Comparison of ENCODE assay signal across 24 cellular contexts in genomic region chr21:34947122-34947534, GRCh38.
DNase-seq lines count a peak whose midpoint lies in the region; ATAC-seq lines count a peak whose summit lies in the region.
"Had no signal": no experiment of that assay in that cellular context is flagged by ENCODE, and none has a peak within 500 bp of the region (broad histone marks: within the 10 kb centered on the region; RNA-seq: fewer than 3 reads in every experiment).

No MANE protein-coding gene starts in this region.

- ATAC-seq in stimulated activated effector memory CD8-positive, alpha-beta T cell treated with anti-CD3 and anti-CD28 coated beads, Interleukin-12 subunit alpha, Interleukin-12 subunit beta, amount 100 ng/mL, for 72 hours, result no peak
- ATAC-seq: A549, GM23338, left cardiac atrium had no signal

- peak overlapping the region; percentile 97 for H3K27ac Mint-ChIP-seq in activated T-cell treated with anti-CD3 and anti-CD28 coated beads, Interleukin-2, amount 50 U/mL, for 24 hours
- H3K27ac Mint-ChIP-seq in activated naive CD8-positive, alpha-beta T cell treated with anti-CD3 and anti-CD28 coated beads for 36 hours, result peak overlapping the region; percentile 80
- peak overlapping the region; percentile 99 for H3K27ac Mint-ChIP-seq in stimulated activated effector memory CD8-positive, alpha-beta T cell treated with anti-CD3 and anti-CD28 coated beads, Interleukin-12 subunit alpha, Interleukin-12 subunit beta, amount 100 ng/mL, for 72 hours
- H3K27ac Mint-ChIP-seq: GM23338 had no signal

- peaks cover 88% of the 10 kb centered on the region for H3K4me1 Mint-ChIP-seq in activated T-cell treated with anti-CD3 and anti-CD28 coated beads, Interleukin-2, amount 50 U/mL, for 24 hours (ENCODE audit: low read depth)
- peaks cover 75% of the 10 kb centered on the region for H3K4me1 Mint-ChIP-seq in activated naive CD8-positive, alpha-beta T cell treated with anti-CD3 and anti-CD28 coated beads for 36 hours
- peaks cover 64% of the 10 kb centered on the region for H3K4me1 Mint-ChIP-seq in stimulated activated effector memory CD8-positive, alpha-beta T cell treated with anti-CD3 and anti-CD28 coated beads, Interleukin-12 subunit alpha, Interleukin-12 subunit beta, amount 100 ng/mL, for 72 hours
- H3K4me1 Mint-ChIP-seq: GM23338 had no signal

- no peak for DNase-seq in activated T-cell treated with anti-CD3 and anti-CD28 coated beads, Interleukin-2, amount 50 U/mL, for 24 hours
- no peak for DNase-seq in activated T-cell treated with anti-CD3 and anti-CD28 coated beads, Interleukin-2, amount 50 U/mL, for 48 hours
- DNase-seq in activated naive CD8-positive, alpha-beta T cell treated with anti-CD3 and anti-CD28 coated beads for 36 hours, result no peak
- DNase-seq in stimulated activated effector memory CD8-positive, alpha-beta T cell treated with anti-CD3 and anti-CD28 coated beads, Interleukin-12 subunit alpha, Interleukin-12 subunit beta, amount 100 ng/mL, for 72 hours (ENCODE audit: low spot score in 2 of 2), result no peak
- no peak for DNase-seq in NCI-H82 (lab: John Stamatoyannopoulos, UW)
- no peak for DNase-seq in NCI-H82 treated with DMSO at 0.1 percent for 48 hours (lab: John Stamatoyannopoulos, UW; ENCODE audit: unreplicated experiment)
- DNase-seq in anterior cingulate cortex (lab: John Stamatoyannopoulos, UW), result no peak
- DNase-seq: activated CD4-positive, alpha-beta T cell treated with anti-CD3 and anti-CD28 coated beads, Interleukin-2, amount 50 U/mL, for 4 hours; aorta; CD8-positive, alpha-beta T cell; effector memory CD4-positive, alpha-beta T cell; immature natural killer cell; left cardiac atrium; mammary epithelial cell; mucosa of descending colon; NCI-H1092 treated with DMSO at 0.1 percent for 48 hours; NCI-H1694 treated with DMSO at 0.1 percent for 48 hours; ovary; stimulated activated CD4-positive, alpha-beta T cell treated with anti-CD3 and anti-CD28 coated beads, Interleukin-4, amount 100 ng/mL, for 4 hours; upper lobe of right lung had no signal

- H3K36me3 ChIP-seq in KOPT-K1 (ENCODE audit: insufficient read depth, low read length), result peaks cover 22% of the 10 kb centered on the region; the same call in 1 of the 2 replicates
- H3K36me3 ChIP-seq: ovary, suprapubic skin, upper lobe of right lung had no signal

- no peaks in the 10 kb centered on the region for H3K9me3 ChIP-seq in KOPT-K1 (ENCODE audit: insufficient read depth, low read length, poor library complexity, severe bottlenecking)
- H3K9me3 ChIP-seq: A549, mucosa of descending colon, ovary, suprapubic skin, upper lobe of right lung had no signal

- H3K9me3 Mint-ChIP-seq in activated T-cell treated with anti-CD3 and anti-CD28 coated beads, Interleukin-2, amount 50 U/mL, for 24 hours, result peaks cover 7% of the 10 kb centered on the region
- no peaks in the 10 kb centered on the region for H3K9me3 Mint-ChIP-seq in activated naive CD8-positive, alpha-beta T cell treated with anti-CD3 and anti-CD28 coated beads for 36 hours
- peaks cover 4% of the 10 kb centered on the region for H3K9me3 Mint-ChIP-seq in stimulated activated effector memory CD8-positive, alpha-beta T cell treated with anti-CD3 and anti-CD28 coated beads, Interleukin-12 subunit alpha, Interleukin-12 subunit beta, amount 100 ng/mL, for 72 hours
- H3K9me3 Mint-ChIP-seq: CD8-positive, alpha-beta T cell; GM23338; immature natural killer cell had no signal

- no peak overlapping the region for H3K4me3 Mint-ChIP-seq in activated T-cell treated with anti-CD3 and anti-CD28 coated beads, Interleukin-2, amount 50 U/mL, for 24 hours
- no peak overlapping the region for H3K4me3 Mint-ChIP-seq in activated naive CD8-positive, alpha-beta T cell treated with anti-CD3 and anti-CD28 coated beads for 36 hours
- H3K4me3 Mint-ChIP-seq in stimulated activated effector memory CD8-positive, alpha-beta T cell treated with anti-CD3 and anti-CD28 coated beads, Interleukin-12 subunit alpha, Interleukin-12 subunit beta, amount 100 ng/mL, for 72 hours, result no peak overlapping the region
- H3K4me3 Mint-ChIP-seq: CD8-positive, alpha-beta T cell; GM23338 had no signal

- no peaks in the 10 kb centered on the region for H3K27me3 Mint-ChIP-seq in activated T-cell treated with anti-CD3 and anti-CD28 coated beads, Interleukin-2, amount 50 U/mL, for 24 hours
- no peaks in the 10 kb centered on the region for H3K27me3 Mint-ChIP-seq in activated naive CD8-positive, alpha-beta T cell treated with anti-CD3 and anti-CD28 coated beads for 36 hours

- H3K27ac ChIP-seq in KOPT-K1 (ENCODE audit: low read depth, low read length, poor library complexity, severe bottlenecking), result peak overlapping the region; percentile 63
- H3K27ac ChIP-seq: A549, ovary, suprapubic skin, upper lobe of right lung had no signal

- H3K36me3 Mint-ChIP-seq in activated T-cell treated with anti-CD3 and anti-CD28 coated beads, Interleukin-2, amount 50 U/mL, for 24 hours (ENCODE audit: low read depth), result peaks cover 10% of the 10 kb centered on the region
- H3K36me3 Mint-ChIP-seq in activated naive CD8-positive, alpha-beta T cell treated with anti-CD3 and anti-CD28 coated beads for 36 hours, result peaks cover 22% of the 10 kb centered on the region
- peaks cover 7% of the 10 kb centered on the region for H3K36me3 Mint-ChIP-seq in stimulated activated effector memory CD8-positive, alpha-beta T cell treated with anti-CD3 and anti-CD28 coated beads, Interleukin-12 subunit alpha, Interleukin-12 subunit beta, amount 100 ng/mL, for 72 hours
